13 cellular contexts compared by ENCODE assay signal in genomic region chr3:17140670-17141505, GRCh38.
DNase-seq lines count a peak whose midpoint lies in the region; ATAC-seq and TF ChIP-seq lines count a peak whose summit lies in the region.
"Had no signal": no experiment of that assay in that cellular context is flagged by ENCODE, and none has a peak within 500 bp of the region (broad histone marks: within the 10 kb centered on the region; RNA-seq: fewer than 3 reads in every experiment).

No MANE protein-coding gene starts in this region.

- no peaks in the 10 kb centered on the region for H3K79me2 ChIP-seq in neural progenitor cell (ENCODE audit: low read depth)

- H3K27me3 ChIP-seq in IMR-90 (ENCODE audit: control insufficient read depth, insufficient read depth, low read length) (peaks cover 10% of the 10 kb centered on the region), neural progenitor cell (no peaks in the 10 kb centered on the region)
- H3K27me3 ChIP-seq: SJCRH30 had no signal

- CTCF ChIA-PET in IMR-90 (lab: Yijun Ruan, JAX), result no interaction called here

- no peak overlapping the region for H2AFZ ChIP-seq in IMR-90 (replicated peaks; ENCODE audit: low read length, poor library complexity)
- H2AFZ ChIP-seq in neural progenitor cell (replicated peaks), result no peak overlapping the region

- no peak overlapping the region for H2BK120ac ChIP-seq in IMR-90 (ENCODE audit: low read depth, low read length)

- no peak overlapping the region for H3K4ac ChIP-seq in IMR-90 (ENCODE audit: low read depth, low read length)

- H4K20me1 ChIP-seq in IMR-90 (ENCODE audit: insufficient read depth, low read length) (no peaks in the 10 kb centered on the region), neural progenitor cell (ENCODE audit: low read depth) (no peaks in the 10 kb centered on the region)

- DNase-seq in GM03348 (ENCODE audit: low spot score) (peak; percentile 62), IMR-90 (no peak), cerebellum (ENCODE audit: low spot score) (peak; percentile 57), neural progenitor cell (ENCODE audit: low spot score) (no peak), GF-D8 (lab: John Stamatoyannopoulos, UW) (no peak), ecto neural progenitor cell (ENCODE audit: low spot score) (no peak)
- no peak for DNase-seq in activated CD4-positive, alpha-beta T cell treated with anti-CD3 and anti-CD28 coated beads, Interleukin-2, amount 50 U/mL, for 1 hour
- DNase-seq: amygdala, hypothalamus, mesendoderm, SJCRH30 had no signal

- intact Hi-C loops in IMR-90 (cut with micrococcal nuclease), result no loop called here

- H3K4me3 Mint-ChIP-seq in neural progenitor cell, result no peak overlapping the region

- no peak for TF ChIP-seq POLR2A in IMR-90 (IDR thresholded peaks at IDR 0.05; ENCODE audit: low read depth, low read length)

- H3K27ac ChIP-seq in IMR-90 (ENCODE audit: insufficient read depth, low read length) (no peak overlapping the region), neural progenitor cell (no peak overlapping the region)
- H3K27ac ChIP-seq: SJCRH30, VCaP had no signal

- in situ Hi-C loops in IMR-90 (cut with MboI; ENCODE audit: low sequenced_read_pairs), result no loop called here

- no peak overlapping the region for H3K27ac Mint-ChIP-seq in neural progenitor cell

- H2BK15ac ChIP-seq in IMR-90 (ENCODE audit: low read depth, low read length), result no peak overlapping the region

- no peaks in the 10 kb centered on the region for H3K79me1 ChIP-seq in IMR-90 (ENCODE audit: low read depth in 1 of 2, low read length in 2 of 2)

- H3K9ac ChIP-seq in IMR-90 (ENCODE audit: low read depth, low read length) (no peak overlapping the region), neural progenitor cell (no peak overlapping the region)

- H3K36me3 ChIP-seq in IMR-90 (ENCODE audit: control insufficient read depth, insufficient read depth, low read length) (no peaks in the 10 kb centered on the region), neural progenitor cell (no peaks in the 10 kb centered on the region)
- H3K36me3 ChIP-seq: SJCRH30 had no signal

- H3K4me1 Mint-ChIP-seq in neural progenitor cell, result peaks cover 10% of the 10 kb centered on the region

- H3K27me3 Mint-ChIP-seq in neural progenitor cell (ENCODE audit: insufficient read depth, low read depth), result peaks cover 6% of the 10 kb centered on the region

- TF ChIP-seq RAD21 in IMR-90 (IDR thresholded peaks at IDR 0.05; ENCODE audit: low read length), result no peak

- H3K36me3 Mint-ChIP-seq in neural progenitor cell, result no peaks in the 10 kb centered on the region

- H3K4me3 ChIP-seq in IMR-90 (ENCODE audit: insufficient read depth, low read depth, low read length) (no peak overlapping the region), neural progenitor cell (no peak overlapping the region)
- H3K4me3 ChIP-seq: SJCRH30 had no signal

- H3K4me1 ChIP-seq in IMR-90 (ENCODE audit: control insufficient read depth, insufficient read depth, low read length) (no peaks in the 10 kb centered on the region), neural progenitor cell (peaks cover 4% of the 10 kb centered on the region)
- H3K4me1 ChIP-seq: SJCRH30 had no signal

- no peak overlapping the region for H2AK9ac ChIP-seq in IMR-90 (replicated peaks; ENCODE audit: low read depth, low read length, poor library complexity)

- H2AK5ac ChIP-seq in IMR-90 (ENCODE audit: low read depth, low read length), result no peak overlapping the region

- no TSS peak for BruUV-seq in IMR-90 (replicated peaks; lab: Mats Ljungman, UMichigan)

- H3K9me1 ChIP-seq in IMR-90 (ENCODE audit: insufficient read depth, low read length), result no peaks in the 10 kb centered on the region

- H3F3A ChIP-seq in neural progenitor cell (ENCODE audit: low read depth), result no peaks in the 10 kb centered on the region

- dilution Hi-C loops in IMR-90 (cut with HindIII; ENCODE audit: low sequenced_read_pairs, unreplicated experiment), result no loop called here

- H2BK20ac ChIP-seq in IMR-90 (ENCODE audit: low read depth, low read length), result no peak overlapping the region

- no peak overlapping the region for H3K4me2 ChIP-seq in IMR-90 (ENCODE audit: low read depth, low read length)
- no peak overlapping the region for H3K4me2 ChIP-seq in neural progenitor cell

- no peak overlapping the region for H4K91ac ChIP-seq in IMR-90 (ENCODE audit: insufficient read depth, low read depth, low read length)

- no peak overlapping the region for H3K56ac ChIP-seq in IMR-90 (ENCODE audit: extremely low read depth, insufficient read depth, low read length)

- H3K23ac ChIP-seq in IMR-90 (ENCODE audit: low read depth, low read length), result no peak overlapping the region

- H3K18ac ChIP-seq in IMR-90 (ENCODE audit: low read depth, low read length), result no peak overlapping the region

- ATAC-seq in IMR-90 (ENCODE audit: low read depth) (peak; percentile 35; the same call in 1 of the 2 replicates), GM18858 (IDR thresholded peaks at IDR 0.05; ENCODE audit: unreplicated experiment) (no peak)

- WGBS in IMR-90 (ENCODE audit: extremely low coverage in 2 of 2, insufficient read length in 1 of 2), 2 experiments, result 43% methylated on average over 5 of the region's 13 CpGs; no CpG with 5 or more reads in 1 of the 2 experiments

- no peak overlapping the region for H4K8ac ChIP-seq in IMR-90 (ENCODE audit: low read depth in 2 of 2, low read length in 2 of 2)

- POLR2A ChIA-PET in IMR-90 (lab: Charles Lee; ENCODE audit: unreplicated experiment), result no interaction called here

- H4K5ac ChIP-seq in IMR-90 (ENCODE audit: low read depth, low read length), result no peak overlapping the region

- no peak overlapping the region for H3K14ac ChIP-seq in IMR-90 (replicated peaks; ENCODE audit: low read depth, low read length)

- no peak overlapping the region for H2BK5ac ChIP-seq in IMR-90 (ENCODE audit: low read depth, low read length, poor library complexity, severe bottlenecking)

- no peaks in the 10 kb centered on the region for H3K9me3 ChIP-seq in IMR-90 (ENCODE audit: control insufficient read depth, insufficient read depth, low read length)
- H3K9me3 ChIP-seq in neural progenitor cell (ENCODE audit: low read depth), result no peaks in the 10 kb centered on the region
- H3K9me3 ChIP-seq: SJCRH30 had no signal

- no peaks in the 10 kb centered on the region for H3K9me3 Mint-ChIP-seq in neural progenitor cell

- TF ChIP-seq CTCF in IMR-90 (conservative IDR thresholded peaks at IDR 0.05; ENCODE audit: low read depth, low read length), result no peak
- peak; percentile 28 for TF ChIP-seq CTCF in neural progenitor cell (IDR thresholded peaks at IDR 0.05)

TF ChIP-seq in IMR-90, 13 proteins besides CTCF, POLR2A, EP300 and RAD21:
- TF ChIP-seq ELK1 (IDR thresholded peaks at IDR 0.05; ENCODE audit: borderline replicate concordance, low read depth, low read length) (no peak), SMC3 (IDR thresholded peaks at IDR 0.05; ENCODE audit: low read depth, low read length) (no peak), NFE2L2 (IDR thresholded peaks at IDR 0.05; ENCODE audit: low read depth, low read length) (no peak), MAFK (IDR thresholded peaks at IDR 0.05; ENCODE audit: low read depth, low read length) (no peak)

Comparison
In these comparisons a context has a peak if more than half of its experiments do, and no peak if none do; other contexts are left out.
1. DNase-seq: peak in GM03348 (single experiment) and cerebellum (single experiment); none in IMR-90 (single experiment), neural progenitor cell (single experiment), activated CD4-positive, alpha-beta T cell treated with anti-CD3 and anti-CD28 coated beads, Interleukin-2, amount 50 U/mL, for 1 hour (single experiment), GF-D8 (single experiment) and ecto neural progenitor cell (single experiment).